ENCODE assay signal across 8 cellular contexts in the genomic region with DNA sequence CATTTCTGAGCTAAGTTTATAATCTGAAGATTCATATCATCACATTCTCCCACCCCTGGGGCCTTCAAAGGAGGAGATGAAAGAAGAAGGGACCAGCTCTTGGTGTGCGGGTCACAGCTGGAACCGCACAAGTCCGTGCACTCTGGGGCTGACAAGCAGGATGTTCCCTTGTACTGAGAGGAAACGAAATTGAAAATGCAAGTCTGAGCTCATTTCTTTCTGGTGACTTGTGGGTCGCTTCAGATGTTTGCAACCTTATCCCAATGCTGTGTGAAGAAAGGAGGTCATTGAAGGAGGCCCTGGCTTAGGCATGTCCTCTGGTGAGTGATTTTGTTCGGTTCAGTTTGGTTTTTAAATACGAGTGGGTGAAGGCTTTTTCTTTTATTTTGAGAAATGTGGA. TPM values are rescaled to one million over a fixed set of nuclear protein-coding genes. Genes with fewer than 3 reads are reported as not detected.
DNase-seq lines count a peak whose midpoint lies in the region; ATAC-seq and TF ChIP-seq lines count a peak whose summit lies in the region.
"Had no signal": no experiment of that assay in that cellular context is flagged by ENCODE, and none has a peak within 500 bp of the region (broad histone marks: within the 10 kb centered on the region; RNA-seq: fewer than 3 reads in every experiment).

No MANE protein-coding gene starts in this region.

- no peak overlapping the region for H3K4me3 Mint-ChIP-seq in Calu3 (ENCODE audit: low read depth, unreplicated experiment)

- H3K27me3 Mint-ChIP-seq in Calu3 (ENCODE audit: unreplicated experiment): no peaks in the 10 kb centered on the region

- no peaks in the 10 kb centered on the region for H3K9me3 Mint-ChIP-seq in Calu3 (ENCODE audit: low read depth, unreplicated experiment)

- H3K27ac ChIP-seq in left ventricle myocardium inferior (replicated peaks) (peak overlapping the region; percentile 71), temporal lobe (ENCODE audit: low read depth, low read length) (peak overlapping the region; percentile 30)
- H3K27ac ChIP-seq: parathyroid adenoma had no signal

- CTCF ChIA-PET in Calu3 (lab: Charles Lee): no interaction called here

- no peak for TF ChIP-seq CTCF in left ventricle myocardium inferior (IDR thresholded peaks at IDR 0.05; ENCODE audit: borderline replicate concordance)
- TF ChIP-seq CTCF in Calu3 (IDR thresholded peaks at IDR 0.05; ENCODE audit: unreplicated experiment): no peak

- no peaks in the 10 kb centered on the region for H3K27me3 ChIP-seq in left ventricle myocardium inferior (ENCODE audit: low read depth)

- no TSS peak for BruUV-seq in Calu3 (replicated peaks; lab: Mats Ljungman, UMichigan)

- peaks cover 5% of the 10 kb centered on the region for H3K9me3 ChIP-seq in left ventricle myocardium inferior (replicated peaks)

- no peak overlapping the region for H3K27ac Mint-ChIP-seq in Calu3 (ENCODE audit: unreplicated experiment)

- peak overlapping the region; percentile 20 for H3K4me3 ChIP-seq in left ventricle myocardium inferior

- peak; percentile 34 for ATAC-seq in HG03060 (IDR thresholded peaks at IDR 0.05; ENCODE audit: low read depth, unreplicated experiment)
- peak; percentile 88 to 91 for ATAC-seq in activated CD4-positive, CD25-positive, alpha-beta regulatory T cell treated with anti-CD3 and anti-CD28 coated beads, Interleukin-2, amount 50 U/mL, for 24 hours

- peaks cover 6% of the 10 kb centered on the region for H3K36me3 ChIP-seq in left ventricle myocardium inferior

- H3K4me1 Mint-ChIP-seq in Calu3 (ENCODE audit: low read depth, unreplicated experiment): peaks cover 10% of the 10 kb centered on the region

- intact Hi-C loops in left ventricle myocardium inferior (cut with micrococcal nuclease): loop anchor here (10.0 kb wide), 1 partner anchor 74 kb away; no protein-coding TSS in a partner anchor
- intact Hi-C loops in Calu3 (cut with micrococcal nuclease; ENCODE audit: unreplicated experiment): no loop called here

- no peaks in the 10 kb centered on the region for H3K36me3 Mint-ChIP-seq in Calu3 (ENCODE audit: insufficient read depth, unreplicated experiment)

- peaks cover 100% of the 10 kb centered on the region for H3K4me1 ChIP-seq in left ventricle myocardium inferior
- H3K4me1 ChIP-seq: parathyroid adenoma had no signal

- peak; percentile 38 for DNase-seq in GM19238 (ENCODE audit: insufficient read length, low spot score)
- DNase-seq in left ventricle myocardium inferior: no peak
- DNase-seq in DMS79 treated with DMSO at 0.1 percent for 48 hours (lab: John Stamatoyannopoulos, UW): no peak
- no peak for DNase-seq in Calu3

RNA-seq across cellular contexts. Expression of a gene that starts 59.6 kb away (rescaled TPM):
- total RNA-seq in left ventricle myocardium inferior: not detected
- total RNA-seq in temporal lobe: not detected
- total RNA-seq in Calu3 (2022): 1.7 and 1.9 TPM in 2 replicates
